Comparison of ENCODE assay signal across 15 cellular contexts in the genomic region with DNA sequence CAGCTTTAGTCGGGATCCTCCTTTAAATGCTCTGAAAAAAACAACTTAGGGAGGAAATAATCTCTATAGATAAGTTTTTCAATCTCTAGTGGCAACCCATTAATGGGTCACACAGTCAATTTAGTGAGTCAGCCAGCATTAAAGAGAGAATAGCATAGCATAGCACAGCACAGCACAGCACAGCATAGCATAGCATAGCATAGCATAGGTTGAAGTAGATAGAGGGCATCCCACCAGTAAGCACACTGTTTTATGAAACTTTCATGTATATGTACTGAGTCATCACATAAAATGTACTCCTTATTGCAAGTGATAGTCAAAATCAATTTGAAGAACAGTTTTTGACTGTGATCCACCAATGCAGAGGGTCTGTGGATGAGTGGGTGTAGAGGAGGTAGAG.
"Had no signal": no experiment of that assay in that cellular context is flagged by ENCODE, and none has a peak within 500 bp of the region (broad histone marks: within the 10 kb centered on the region; RNA-seq: fewer than 3 reads in every experiment).

No MANE protein-coding gene starts in this region.

- H3K4me1 ChIP-seq: psoas muscle, right lobe of liver, upper lobe of right lung, vagina had no signal

- ATAC-seq: heart left ventricle; naive thymus-derived CD4-positive, alpha-beta T cell; psoas muscle; stimulated activated memory B cell treated with anti-CD40 and anti-IgM and Interleukin-4, amounts not matched to agents 10 μg/mL and 1 μg/mL and 100 μg/mL, for 72 hours; upper lobe of right lung had no signal

- H3K36me3 ChIP-seq: heart left ventricle, neutrophil, right lobe of liver, tibial nerve, upper lobe of right lung, vagina had no signal

- H3K4me3 Mint-ChIP-seq: naive thymus-derived CD4-positive, alpha-beta T cell; stimulated activated memory B cell treated with anti-CD40 and anti-IgM and Interleukin-4, amounts not matched to agents 10 μg/mL and 1 μg/mL and 100 μg/mL, for 72 hours; stimulated activated naive CD8-positive, alpha-beta T cell treated with anti-CD3 and anti-CD28 coated beads, Interleukin-15, Interleukin-2, amounts not matched to agents 100 ng/mL and 50 ng/mL, for 24 hours had no signal

- H3K9me3 ChIP-seq: neutrophil, psoas muscle, right lobe of liver, tibial nerve, upper lobe of right lung, vagina had no signal

- H3K9me3 Mint-ChIP-seq: stimulated activated naive CD8-positive, alpha-beta T cell treated with anti-CD3 and anti-CD28 coated beads, Interleukin-15, Interleukin-2, amounts not matched to agents 100 ng/mL and 50 ng/mL, for 24 hours had no signal

- H3K27ac ChIP-seq: heart left ventricle, neutrophil, psoas muscle, right lobe of liver, tibial nerve, upper lobe of right lung, vagina had no signal

- H3K4me3 ChIP-seq: heart left ventricle, psoas muscle, right lobe of liver, tibial nerve, upper lobe of right lung, vagina had no signal

- H3K4me1 Mint-ChIP-seq: naive thymus-derived CD4-positive, alpha-beta T cell; stimulated activated memory B cell treated with anti-CD40 and anti-IgM and Interleukin-4, amounts not matched to agents 10 μg/mL and 1 μg/mL and 100 μg/mL, for 72 hours had no signal

- H3K27ac Mint-ChIP-seq: naive thymus-derived CD4-positive, alpha-beta T cell; stimulated activated memory B cell treated with anti-CD40 and anti-IgM and Interleukin-4, amounts not matched to agents 10 μg/mL and 1 μg/mL and 100 μg/mL, for 72 hours; stimulated activated naive CD8-positive, alpha-beta T cell treated with anti-CD3 and anti-CD28 coated beads, Interleukin-15, Interleukin-2, amounts not matched to agents 100 ng/mL and 50 ng/mL, for 24 hours had no signal

- H3K27me3 Mint-ChIP-seq: stimulated activated memory B cell treated with anti-CD40 and anti-IgM and Interleukin-4, amounts not matched to agents 10 μg/mL and 1 μg/mL and 100 μg/mL, for 72 hours; stimulated activated naive CD8-positive, alpha-beta T cell treated with anti-CD3 and anti-CD28 coated beads, Interleukin-15, Interleukin-2, amounts not matched to agents 100 ng/mL and 50 ng/mL, for 24 hours had no signal

- DNase-seq: effector CD4-positive, alpha-beta T cell; heart left ventricle; hippocampal formation; kidney glomerular epithelial cell; naive thymus-derived CD4-positive, alpha-beta T cell; psoas muscle; retina; right lobe of liver; stimulated activated CD4-positive, alpha-beta T cell treated with anti-CD3 and anti-CD28 coated beads, Interleukin-4, amount 100 ng/mL, for 1 hour; upper lobe of right lung had no signal

- H3K36me3 Mint-ChIP-seq: naive thymus-derived CD4-positive, alpha-beta T cell; stimulated activated memory B cell treated with anti-CD40 and anti-IgM and Interleukin-4, amounts not matched to agents 10 μg/mL and 1 μg/mL and 100 μg/mL, for 72 hours had no signal

- H3K27me3 ChIP-seq: heart left ventricle, neutrophil, right lobe of liver, tibial nerve, upper lobe of right lung, vagina had no signal
